In the genomic region with DNA sequence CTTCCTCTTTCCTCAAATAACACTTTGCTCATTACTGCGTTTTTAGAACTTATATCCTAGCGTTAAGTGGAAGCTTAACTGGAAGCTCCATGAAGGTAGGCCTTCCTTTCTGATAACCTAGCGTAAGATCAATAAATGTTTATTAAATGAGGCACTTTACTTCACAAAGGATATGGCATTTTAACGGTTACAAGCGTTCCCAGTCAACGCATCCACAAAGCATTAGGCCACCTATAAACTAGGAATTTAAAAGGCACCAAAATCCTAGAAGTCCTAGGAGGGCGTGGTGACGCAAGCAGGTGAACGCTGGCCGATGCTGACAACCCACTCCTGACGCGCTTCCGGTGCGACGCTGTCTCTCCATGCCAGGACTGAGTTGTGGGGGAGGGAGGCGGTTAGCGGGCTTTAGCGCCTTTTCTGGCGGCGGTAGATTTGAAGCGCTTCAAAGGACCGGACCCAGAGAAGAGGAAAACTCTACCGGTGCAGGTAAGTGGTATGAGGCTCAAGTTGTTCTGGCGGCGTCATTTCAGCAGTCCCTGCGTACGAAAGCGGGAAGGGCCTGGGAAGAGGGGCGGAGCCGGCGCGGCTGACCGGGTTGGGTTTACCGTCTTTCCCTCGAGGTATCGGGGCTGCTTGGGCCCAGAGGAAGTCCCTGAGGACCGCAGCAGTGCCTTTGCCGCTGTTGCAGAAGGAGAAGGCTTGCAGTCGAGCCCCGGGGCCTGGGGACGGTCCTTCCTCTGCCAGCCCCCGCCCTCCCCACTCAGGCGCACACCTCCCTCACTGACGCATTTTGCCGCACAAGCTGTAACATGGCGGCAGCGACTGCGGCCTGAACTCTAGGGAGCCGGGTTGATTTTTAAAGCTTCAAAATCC, we compare ENCODE assay signal across 1 cellular context.
TF ChIP-seq lines count a peak whose summit lies in the region.

TSS of gene PPIG (plus strand) at position 347 of the 873 bp plus-strand sequence. CDS start 19,691 bp downstream, outside the sequence.

TF ChIP-seq in HepG2, 621 proteins besides CTCF, POLR2A, EP300 and RAD21 (continued from another document):
- peak; percentile 43; the same call in 1 of the 2 replicates for TF ChIP-seq ZBTB2 (CRISPR knock-in tag; IDR thresholded peaks at IDR 0.05; ENCODE audit: low read depth)
- no peak; the same call in 1 of the 2 replicates for TF ChIP-seq MEIS2 (CRISPR knock-in tag; IDR thresholded peaks at IDR 0.05)
- TF ChIP-seq ZNF350 (CRISPR knock-in tag; IDR thresholded peaks at IDR 0.05; ENCODE audit: borderline replicate concordance, low read depth) = peak; percentile 77; the same call in 1 of the 2 replicates
- TF ChIP-seq WIZ (CRISPR knock-in tag; IDR thresholded peaks at IDR 0.05) = no peak
- peak; percentile 100 for TF ChIP-seq HOXA3 (CRISPR knock-in tag; IDR thresholded peaks at IDR 0.05)
- TF ChIP-seq KLF13 (CRISPR knock-in tag; IDR thresholded peaks at IDR 0.05) = no peak
- TF ChIP-seq PCBP1 (IDR thresholded peaks at IDR 0.05; ENCODE audit: borderline replicate concordance, low read depth, low read length) = peak; percentile 60; the same call in 1 of the 2 replicates
- TF ChIP-seq, protein P1, sequence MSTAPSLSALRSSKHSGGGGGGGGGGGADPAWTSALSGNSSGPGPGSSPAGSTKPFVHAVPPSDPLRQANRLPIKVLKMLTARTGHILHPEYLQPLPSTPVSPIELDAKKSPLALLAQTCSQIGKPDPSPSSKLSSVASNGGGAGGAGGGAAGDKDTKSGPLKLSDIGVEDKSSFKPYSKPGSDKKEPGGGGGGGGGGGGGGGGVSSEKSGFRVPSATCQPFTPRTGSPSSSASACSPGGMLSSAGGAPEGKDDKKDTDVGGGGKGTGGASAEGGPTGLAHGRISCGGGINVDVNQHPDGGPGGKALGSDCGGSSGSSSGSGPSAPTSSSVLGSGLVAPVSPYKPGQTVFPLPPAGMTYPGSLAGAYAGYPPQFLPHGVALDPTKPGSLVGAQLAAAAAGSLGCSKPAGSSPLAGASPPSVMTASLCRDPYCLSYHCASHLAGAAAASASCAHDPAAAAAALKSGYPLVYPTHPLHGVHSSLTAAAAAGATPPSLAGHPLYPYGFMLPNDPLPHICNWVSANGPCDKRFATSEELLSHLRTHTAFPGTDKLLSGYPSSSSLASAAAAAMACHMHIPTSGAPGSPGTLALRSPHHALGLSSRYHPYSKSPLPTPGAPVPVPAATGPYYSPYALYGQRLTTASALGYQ (CRISPR knock-in tag; IDR thresholded peaks at IDR 0.05) = no peak
- TF ChIP-seq, protein P2, sequence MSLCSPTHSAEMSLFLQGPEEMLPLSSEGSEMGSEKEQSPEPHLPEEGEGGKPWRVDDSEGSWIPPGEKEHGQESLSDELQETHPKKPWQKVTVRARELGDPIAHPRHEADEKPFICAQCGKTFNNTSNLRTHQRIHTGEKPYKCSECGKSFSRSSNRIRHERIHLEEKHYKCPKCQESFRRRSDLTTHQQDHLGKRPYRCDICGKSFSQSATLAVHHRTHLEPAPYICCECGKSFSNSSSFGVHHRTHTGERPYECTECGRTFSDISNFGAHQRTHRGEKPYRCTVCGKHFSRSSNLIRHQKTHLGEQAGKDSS (CRISPR knock-in tag; IDR thresholded peaks at IDR 0.05; ENCODE audit: borderline replicate concordance, low read depth) = peak; percentile 53; the same call in 1 of the 2 replicates
- TF ChIP-seq PAX8 (CRISPR knock-in tag; IDR thresholded peaks at IDR 0.05; ENCODE audit: borderline replicate concordance) = peak; percentile 80; the same call in 1 of the 2 replicates
- TF ChIP-seq, protein P3, sequence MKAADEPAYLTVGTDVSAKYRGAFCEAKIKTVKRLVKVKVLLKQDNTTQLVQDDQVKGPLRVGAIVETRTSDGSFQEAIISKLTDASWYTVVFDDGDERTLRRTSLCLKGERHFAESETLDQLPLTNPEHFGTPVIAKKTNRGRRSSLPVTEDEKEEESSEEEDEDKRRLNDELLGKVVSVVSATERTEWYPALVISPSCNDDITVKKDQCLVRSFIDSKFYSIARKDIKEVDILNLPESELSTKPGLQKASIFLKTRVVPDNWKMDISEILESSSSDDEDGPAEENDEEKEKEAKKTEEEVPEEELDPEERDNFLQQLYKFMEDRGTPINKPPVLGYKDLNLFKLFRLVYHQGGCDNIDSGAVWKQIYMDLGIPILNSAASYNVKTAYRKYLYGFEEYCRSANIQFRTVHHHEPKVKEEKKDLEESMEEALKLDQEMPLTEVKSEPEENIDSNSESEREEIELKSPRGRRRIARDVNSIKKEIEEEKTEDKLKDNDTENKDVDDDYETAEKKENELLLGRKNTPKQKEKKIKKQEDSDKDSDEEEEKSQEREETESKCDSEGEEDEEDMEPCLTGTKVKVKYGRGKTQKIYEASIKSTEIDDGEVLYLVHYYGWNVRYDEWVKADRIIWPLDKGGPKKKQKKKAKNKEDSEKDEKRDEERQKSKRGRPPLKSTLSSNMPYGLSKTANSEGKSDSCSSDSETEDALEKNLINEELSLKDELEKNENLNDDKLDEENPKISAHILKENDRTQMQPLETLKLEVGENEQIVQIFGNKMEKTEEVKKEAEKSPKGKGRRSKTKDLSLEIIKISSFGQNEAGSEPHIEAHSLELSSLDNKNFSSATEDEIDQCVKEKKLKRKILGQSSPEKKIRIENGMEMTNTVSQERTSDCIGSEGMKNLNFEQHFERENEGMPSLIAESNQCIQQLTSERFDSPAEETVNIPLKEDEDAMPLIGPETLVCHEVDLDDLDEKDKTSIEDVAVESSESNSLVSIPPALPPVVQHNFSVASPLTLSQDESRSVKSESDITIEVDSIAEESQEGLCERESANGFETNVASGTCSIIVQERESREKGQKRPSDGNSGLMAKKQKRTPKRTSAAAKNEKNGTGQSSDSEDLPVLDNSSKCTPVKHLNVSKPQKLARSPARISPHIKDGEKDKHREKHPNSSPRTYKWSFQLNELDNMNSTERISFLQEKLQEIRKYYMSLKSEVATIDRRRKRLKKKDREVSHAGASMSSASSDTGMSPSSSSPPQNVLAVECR (CRISPR knock-in tag; IDR thresholded peaks at IDR 0.05; ENCODE audit: borderline replicate concordance) = peak; percentile 98
- TF ChIP-seq GATAD2A (CRISPR knock-in tag; IDR thresholded peaks at IDR 0.05) = no peak; the same call in none of the 2 replicates
- no peak; the same call in none of the 2 replicates for TF ChIP-seq SRY (CRISPR knock-in tag; IDR thresholded peaks at IDR 0.05)
- TF ChIP-seq NFRKB (IDR thresholded peaks at IDR 0.05) = no peak; the same call in 1 of the 2 replicates
- TF ChIP-seq ZNF382 (CRISPR knock-in tag; IDR thresholded peaks at IDR 0.05; ENCODE audit: borderline replicate concordance) = no peak
- peak; percentile 93 for TF ChIP-seq ZNF574 (CRISPR knock-in tag; IDR thresholded peaks at IDR 0.05)
- peak; percentile 87; the same call in 1 of the 2 replicates for TF ChIP-seq RARG (CRISPR knock-in tag; IDR thresholded peaks at IDR 0.05; ENCODE audit: low read depth)
- TF ChIP-seq E2F1 (CRISPR knock-in tag; IDR thresholded peaks at IDR 0.05) = peak; percentile 92; the same call in 1 of the 2 replicates
- TF ChIP-seq ZNF441 (CRISPR knock-in tag; IDR thresholded peaks at IDR 0.05; ENCODE audit: borderline replicate concordance) = peak; percentile 54; the same call in 1 of the 2 replicates
- 0 out of 2 replicates have a peak, but pooled peaks have one; percentile 0 for TF ChIP-seq SOX5 (CRISPR knock-in tag; IDR thresholded peaks at IDR 0.05; ENCODE audit: borderline replicate concordance)
- TF ChIP-seq, protein P4, sequence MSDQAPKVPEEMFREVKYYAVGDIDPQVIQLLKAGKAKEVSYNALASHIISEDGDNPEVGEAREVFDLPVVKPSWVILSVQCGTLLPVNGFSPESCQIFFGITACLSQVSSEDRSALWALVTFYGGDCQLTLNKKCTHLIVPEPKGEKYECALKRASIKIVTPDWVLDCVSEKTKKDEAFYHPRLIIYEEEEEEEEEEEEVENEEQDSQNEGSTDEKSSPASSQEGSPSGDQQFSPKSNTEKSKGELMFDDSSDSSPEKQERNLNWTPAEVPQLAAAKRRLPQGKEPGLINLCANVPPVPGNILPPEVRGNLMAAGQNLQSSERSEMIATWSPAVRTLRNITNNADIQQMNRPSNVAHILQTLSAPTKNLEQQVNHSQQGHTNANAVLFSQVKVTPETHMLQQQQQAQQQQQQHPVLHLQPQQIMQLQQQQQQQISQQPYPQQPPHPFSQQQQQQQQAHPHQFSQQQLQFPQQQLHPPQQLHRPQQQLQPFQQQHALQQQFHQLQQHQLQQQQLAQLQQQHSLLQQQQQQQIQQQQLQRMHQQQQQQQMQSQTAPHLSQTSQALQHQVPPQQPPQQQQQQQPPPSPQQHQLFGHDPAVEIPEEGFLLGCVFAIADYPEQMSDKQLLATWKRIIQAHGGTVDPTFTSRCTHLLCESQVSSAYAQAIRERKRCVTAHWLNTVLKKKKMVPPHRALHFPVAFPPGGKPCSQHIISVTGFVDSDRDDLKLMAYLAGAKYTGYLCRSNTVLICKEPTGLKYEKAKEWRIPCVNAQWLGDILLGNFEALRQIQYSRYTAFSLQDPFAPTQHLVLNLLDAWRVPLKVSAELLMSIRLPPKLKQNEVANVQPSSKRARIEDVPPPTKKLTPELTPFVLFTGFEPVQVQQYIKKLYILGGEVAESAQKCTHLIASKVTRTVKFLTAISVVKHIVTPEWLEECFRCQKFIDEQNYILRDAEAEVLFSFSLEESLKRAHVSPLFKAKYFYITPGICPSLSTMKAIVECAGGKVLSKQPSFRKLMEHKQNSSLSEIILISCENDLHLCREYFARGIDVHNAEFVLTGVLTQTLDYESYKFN (CRISPR knock-in tag; conservative IDR thresholded peaks at IDR 0.05) = peak; percentile 60
- TF ChIP-seq SP140L (CRISPR knock-in tag; IDR thresholded peaks at IDR 0.05; ENCODE audit: borderline replicate concordance) = peak; percentile 94; the same call in 1 of the 2 replicates
- no peak for TF ChIP-seq ZNF138 (CRISPR knock-in tag; IDR thresholded peaks at IDR 0.05; ENCODE audit: low read depth)
- no peak for TF ChIP-seq TAF15 (IDR thresholded peaks at IDR 0.05; ENCODE audit: low read depth, low read length, poor library complexity, severe bottlenecking)
